In the genomic region with DNA sequence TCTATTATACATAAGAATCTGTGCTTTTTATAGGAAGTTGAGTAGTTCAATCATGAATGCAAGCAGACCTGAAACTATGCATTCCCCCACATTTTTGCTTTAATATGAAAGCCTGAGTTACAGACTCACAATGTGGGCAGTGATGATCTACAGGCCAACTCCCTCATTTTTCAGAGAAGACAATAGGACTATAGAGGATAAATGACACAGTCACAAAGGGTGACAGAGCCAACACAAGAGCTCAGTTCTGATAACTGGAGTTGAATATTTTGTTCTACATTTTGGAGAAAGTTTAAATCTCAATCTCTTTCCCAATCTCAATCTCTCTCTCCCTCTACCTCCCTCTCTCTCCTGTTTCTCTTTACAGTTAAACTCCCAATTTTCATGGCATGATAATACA, we compare ENCODE assay signal across 14 cellular contexts. TPM values are rescaled to one million over a fixed set of nuclear protein-coding genes. Genes with fewer than 3 reads are reported as not detected.
DNase-seq lines count a peak whose midpoint lies in the region; ATAC-seq, FAIRE-seq and TF ChIP-seq lines count a peak whose summit lies in the region.
"Had no signal": no experiment of that assay in that cellular context is flagged by ENCODE, and none has a peak within 500 bp of the region (broad histone marks: within the 10 kb centered on the region; RNA-seq: fewer than 3 reads in every experiment).

No MANE protein-coding gene starts in this region.

- TF ChIP-seq CTCF in kidney (IDR thresholded peaks at IDR 0.05; ENCODE audit: borderline replicate concordance, extremely low read depth, insufficient read depth) (no peak), lower leg skin (IDR thresholded peaks at IDR 0.05) (no peak)

- H3K36me3 ChIP-seq in kidney (ENCODE audit: control insufficient read depth in 1 of 2, insufficient read depth in 2 of 2, low read length in 2 of 2) = no peaks in the 10 kb centered on the region
- H3K36me3 ChIP-seq: BLaER1 had no signal

- no peak for ATAC-seq in HG02678 (IDR thresholded peaks at IDR 0.05; ENCODE audit: unreplicated experiment)
- no peak for ATAC-seq in GM21576 (IDR thresholded peaks at IDR 0.05; ENCODE audit: unreplicated experiment)

- H3K4me1 ChIP-seq in kidney (ENCODE audit: control insufficient read depth in 1 of 2, insufficient read depth in 1 of 2, low read depth in 1 of 2, low read length in 2 of 2) = no peaks in the 10 kb centered on the region
- H3K4me1 ChIP-seq: BLaER1, Caco-2 had no signal

- no peaks in the 10 kb centered on the region for H3K9me3 ChIP-seq in kidney (ENCODE audit: control insufficient read depth in 1 of 2, low read length in 2 of 2)
- H3K9me3 ChIP-seq: Caco-2 had no signal

- TF ChIP-seq POLR2A in lower leg skin (IDR thresholded peaks at IDR 0.05) = no peak

- H3K27ac ChIP-seq in caudate nucleus (ENCODE audit: low read depth, low read length) = peak overlapping the region; percentile 71
- no peak overlapping the region for H3K27ac ChIP-seq in kidney (ENCODE audit: low read depth in 2 of 2, low read length in 2 of 2)
- H3K27ac ChIP-seq: BLaER1 had no signal

- intact Hi-C loops in kidney (cut with DNase I) (no loop called here), lower leg skin (cut with DNase I; ENCODE audit: low total_unique reads) (no loop called here)

- no peak overlapping the region for H3K4me3 ChIP-seq in kidney (ENCODE audit: low read length in 2 of 2)
- H3K4me3 ChIP-seq in lower leg skin (ENCODE audit: low read depth, poor library complexity, severe bottlenecking) = no peak overlapping the region
- H3K4me3 ChIP-seq: BLaER1 had no signal

- FAIRE-seq in kidney (lab: Jason Lieb, UNC) = peak; percentile 29
- FAIRE-seq: GM19239 had no signal

- DNase-seq in caudate nucleus (lab: John Stamatoyannopoulos, UW) (peak in 3 of 61 donors; percentile 0 to 7 (median 0)), kidney (no peak), putamen (ENCODE audit: low spot score) (peak; percentile 42), lower leg skin (ENCODE audit: low spot score in 2 of 2) (no peak)
- DNase-seq: Caco-2; CD8-positive, alpha-beta memory T cell; DND-41; GDM1; HCEC 1CT; IMR-90 had no signal

- no peak overlapping the region for H3K9ac ChIP-seq in kidney (ENCODE audit: low read length in 2 of 2)
- H3K9ac ChIP-seq: BLaER1 had no signal

RNA-seq across cellular contexts. Expression of a gene that starts 27.0 kb away (rescaled TPM):
- total RNA-seq in kidney = 34.5 TPM
- 3.3 TPM for polyA plus RNA-seq in kidney (ENCODE audit: insufficient read depth, low read depth, low replicate concordance)
- 10 to 100 TPM; 22.6 to 33.3 (median 27.2) TPM for total RNA-seq in lower leg skin
